12 cellular contexts compared by ENCODE assay signal in genomic region chr1:244349103-244349531, GRCh38.
DNase-seq lines count a peak whose midpoint lies in the region; ATAC-seq, FAIRE-seq and TF ChIP-seq lines count a peak whose summit lies in the region.
"Had no signal": no experiment of that assay in that cellular context is flagged by ENCODE, and none has a peak within 500 bp of the region (broad histone marks: within the 10 kb centered on the region; RNA-seq: fewer than 3 reads in every experiment).

No MANE protein-coding gene starts in this region.

- in situ Hi-C loops in HepG2 (cut with HindIII; ENCODE audit: extremely low pct_ligation_motif_present, low pct_unique_long_range_greater_than_20kb), result no loop called here
- in situ Hi-C loops in KBM-7 (cut with MboI; ENCODE audit: low pct_unique_long_range_greater_than_20kb, low sequenced_read_pairs), result no loop called here

- no TSS peak for BruUV-seq in HepG2 (replicated peaks; lab: Mats Ljungman, UMichigan)

- TF ChIP-seq CTCF in tibial artery (IDR thresholded peaks at IDR 0.05), result no peak
- TF ChIP-seq CTCF in HepG2 (CRISPR knock-in tag; IDR thresholded peaks at IDR 0.05), result no peak

- intact Hi-C loops in tibial artery (cut with DNase I; ENCODE audit: low total_unique reads), result no loop called here
- intact Hi-C loops in HepG2 (cut with micrococcal nuclease; ENCODE audit: unreplicated experiment), result no loop called here

- TF ChIP-seq EP300 in HepG2 (IDR thresholded peaks at IDR 0.05; ENCODE audit: low read depth in 2 of 2, low read length in 2 of 2) (no peak), HepG2 (CRISPR knock-in tag; IDR thresholded peaks at IDR 0.05; ENCODE audit: borderline replicate concordance) (no peak)

- H3K27me3 ChIP-seq in tibial artery (no peaks in the 10 kb centered on the region), HepG2 (ENCODE audit: control insufficient read depth in 1 of 2, insufficient read depth in 2 of 2, low read length in 2 of 2) (peaks cover 0 to 16% of the 10 kb centered on the region in 2 experiments; a peak in 3 of 5 replicates)
- H3K27me3 ChIP-seq: ovary, SJSA1 had no signal

- H3K4me3 ChIP-seq in tibial artery, result no peak overlapping the region
- H3K4me3 ChIP-seq in HepG2 (replicated peaks in 1 of 3; ENCODE audit: insufficient read depth in 1 of 3, low read depth in 2 of 3, low read length in 3 of 3), result no peak overlapping the region
- H3K4me3 ChIP-seq: ovary, SJSA1 had no signal

- WGBS in HepG2 (ENCODE audit: low lambda C conversion rate), result 43% methylated on average over 8 of the region's 8 CpGs

- CTCF ChIA-PET in HepG2 (lab: Yijun Ruan, JAX; ENCODE audit: low intra/inter-chr PET ratio, low total read pairs), result no interaction called here

- ATAC-seq in HG02840 (IDR thresholded peaks at IDR 0.05; ENCODE audit: low FRiP score, unreplicated experiment), result no peak
- ATAC-seq in HepG2, result no peak

- no peak for TF ChIP-seq POLR2A in HepG2 (IDR thresholded peaks at IDR 0.05; ENCODE audit: insufficient read depth in 1 of 2, low read depth in 2 of 2, low read length in 2 of 2)

- H2AFZ ChIP-seq in HepG2 (ENCODE audit: low read length), result no peak overlapping the region

- no peaks in the 10 kb centered on the region for H3K36me3 ChIP-seq in tibial artery
- no peaks in the 10 kb centered on the region for H3K36me3 ChIP-seq in HepG2 (replicated peaks in 1 of 2; ENCODE audit: control insufficient read depth in 1 of 2, insufficient read depth in 2 of 2, low read length in 2 of 2)
- H3K36me3 ChIP-seq: ovary, SJSA1 had no signal

- no peaks in the 10 kb centered on the region for H3K79me2 ChIP-seq in HepG2 (ENCODE audit: insufficient read depth, low read length)

- POLR2A ChIA-PET in HepG2 (lab: Yijun Ruan, JAX), result no interaction called here

- no peak overlapping the region for H3K4me2 ChIP-seq in HepG2 (ENCODE audit: low read depth, low read length)

- H3K9ac ChIP-seq in HepG2 (ENCODE audit: insufficient read depth, low read depth, low read length), result no peak overlapping the region

- H3K9me3 ChIP-seq in tibial artery, result no peaks in the 10 kb centered on the region
- no peaks in the 10 kb centered on the region for H3K9me3 ChIP-seq in HepG2 (ENCODE audit: low read length)
- H3K9me3 ChIP-seq: ovary, SJSA1 had no signal

- H3K27ac ChIP-seq in tibial artery (no peak overlapping the region), HepG2 (ENCODE audit: extremely low read length, insufficient read depth, low read length) (no peak overlapping the region)
- H3K27ac ChIP-seq: ovary, SJSA1 had no signal

- H3K4me1 ChIP-seq in tibial artery (peaks cover 0 to 8% (median under 1%) of the 10 kb centered on the region in 4 donors), HepG2 (ENCODE audit: insufficient read depth, low read length) (no peaks in the 10 kb centered on the region)

- DNase-seq in HS-5 (ENCODE audit: low read depth), result peak; percentile 69
- DNase-seq in amniotic stem cell (lab: John Stamatoyannopoulos, UW), result peak; percentile 81
- DNase-seq in hepatic stellate cell (ENCODE audit: low spot score), result peak; percentile 78
- DNase-seq in tibial artery, result peak; percentile 47 to 72
- no peak for DNase-seq in HepG2 (ENCODE audit: low spot score)
- DNase-seq in KBM-7, result no peak
- DNase-seq: activated T-cell treated with anti-CD3 and anti-CD28 coated beads, Interleukin-2, amount 50 U/mL, for 72 hours; NCI-H1092 had no signal

- no peak for TF ChIP-seq RAD21 in HepG2 (CRISPR knock-in tag; IDR thresholded peaks at IDR 0.05)

- no peaks in the 10 kb centered on the region for H4K20me1 ChIP-seq in HepG2 (ENCODE audit: insufficient read depth, low read length)

- FAIRE-seq in HepG2 (lab: Jason Lieb, UNC), result no peak
- FAIRE-seq: GM12892 had no signal

TF ChIP-seq in HepG2, 621 proteins besides CTCF, POLR2A, EP300 and RAD21:
- TF ChIP-seq AKAP8 (CRISPR knock-in tag; IDR thresholded peaks at IDR 0.05), result no peak
- TF ChIP-seq, protein P1, sequence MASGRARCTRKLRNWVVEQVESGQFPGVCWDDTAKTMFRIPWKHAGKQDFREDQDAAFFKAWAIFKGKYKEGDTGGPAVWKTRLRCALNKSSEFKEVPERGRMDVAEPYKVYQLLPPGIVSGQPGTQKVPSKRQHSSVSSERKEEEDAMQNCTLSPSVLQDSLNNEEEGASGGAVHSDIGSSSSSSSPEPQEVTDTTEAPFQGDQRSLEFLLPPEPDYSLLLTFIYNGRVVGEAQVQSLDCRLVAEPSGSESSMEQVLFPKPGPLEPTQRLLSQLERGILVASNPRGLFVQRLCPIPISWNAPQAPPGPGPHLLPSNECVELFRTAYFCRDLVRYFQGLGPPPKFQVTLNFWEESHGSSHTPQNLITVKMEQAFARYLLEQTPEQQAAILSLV (CRISPR knock-in tag; IDR thresholded peaks at IDR 0.05; ENCODE audit: borderline replicate concordance), result no peak
- TF ChIP-seq RFX1 (IDR thresholded peaks at IDR 0.05), result no peak
- TF ChIP-seq MAZ (IDR thresholded peaks at IDR 0.05; ENCODE audit: borderline replicate concordance, low read depth, low read length), result no peak
- TF ChIP-seq MAZ (CRISPR knock-in tag; IDR thresholded peaks at IDR 0.05; ENCODE audit: low read depth), result no peak
- TF ChIP-seq, protein P2, sequence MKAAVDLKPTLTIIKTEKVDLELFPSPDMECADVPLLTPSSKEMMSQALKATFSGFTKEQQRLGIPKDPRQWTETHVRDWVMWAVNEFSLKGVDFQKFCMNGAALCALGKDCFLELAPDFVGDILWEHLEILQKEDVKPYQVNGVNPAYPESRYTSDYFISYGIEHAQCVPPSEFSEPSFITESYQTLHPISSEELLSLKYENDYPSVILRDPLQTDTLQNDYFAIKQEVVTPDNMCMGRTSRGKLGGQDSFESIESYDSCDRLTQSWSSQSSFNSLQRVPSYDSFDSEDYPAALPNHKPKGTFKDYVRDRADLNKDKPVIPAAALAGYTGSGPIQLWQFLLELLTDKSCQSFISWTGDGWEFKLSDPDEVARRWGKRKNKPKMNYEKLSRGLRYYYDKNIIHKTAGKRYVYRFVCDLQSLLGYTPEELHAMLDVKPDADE (CRISPR knock-in tag; IDR thresholded peaks at IDR 0.05), result no peak
- no peak for TF ChIP-seq ZNF615 (CRISPR knock-in tag; IDR thresholded peaks at IDR 0.05; ENCODE audit: borderline replicate concordance)
- TF ChIP-seq, protein P3, sequence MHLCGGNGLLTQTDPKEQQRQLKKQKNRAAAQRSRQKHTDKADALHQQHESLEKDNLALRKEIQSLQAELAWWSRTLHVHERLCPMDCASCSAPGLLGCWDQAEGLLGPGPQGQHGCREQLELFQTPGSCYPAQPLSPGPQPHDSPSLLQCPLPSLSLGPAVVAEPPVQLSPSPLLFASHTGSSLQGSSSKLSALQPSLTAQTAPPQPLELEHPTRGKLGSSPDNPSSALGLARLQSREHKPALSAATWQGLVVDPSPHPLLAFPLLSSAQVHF (CRISPR knock-in tag; IDR thresholded peaks at IDR 0.05), result no peak

Comparison
In these comparisons a context has a peak if more than half of its experiments do, and no peak if none do; other contexts are left out.
1. DNase-seq: peak in HS-5 (single experiment), amniotic stem cell (single experiment), hepatic stellate cell (single experiment) and tibial artery (2 of 2); none in HepG2 (single experiment) and KBM-7 (single experiment).